Comparison of ENCODE assay signal across 16 cellular contexts in genomic region chr3:178236555-178237277, GRCh38.
DNase-seq lines count a peak whose midpoint lies in the region; ATAC-seq and TF ChIP-seq lines count a peak whose summit lies in the region.
"Had no signal": no experiment of that assay in that cellular context is flagged by ENCODE, and none has a peak within 500 bp of the region (broad histone marks: within the 10 kb centered on the region; RNA-seq: fewer than 3 reads in every experiment).

No MANE protein-coding gene starts in this region.

- H3K9ac ChIP-seq in IMR-90 (ENCODE audit: low read depth, low read length): no peak overlapping the region

- H3K14ac ChIP-seq in IMR-90 (replicated peaks; ENCODE audit: low read depth, low read length): no peak overlapping the region

- BruUV-seq in IMR-90 (replicated peaks; lab: Mats Ljungman, UMichigan): no TSS peak

- no peak overlapping the region for H2BK20ac ChIP-seq in IMR-90 (ENCODE audit: low read depth, low read length)

- TF ChIP-seq POLR2A in IMR-90 (IDR thresholded peaks at IDR 0.05; ENCODE audit: low read depth, low read length): no peak

- no peaks in the 10 kb centered on the region for H3K9me1 ChIP-seq in IMR-90 (ENCODE audit: insufficient read depth, low read length)

- no peak overlapping the region for H2AK5ac ChIP-seq in IMR-90 (ENCODE audit: low read depth, low read length)

- no peaks in the 10 kb centered on the region for H4K20me1 ChIP-seq in IMR-90 (ENCODE audit: insufficient read depth, low read length)

- dilution Hi-C loops in IMR-90 (cut with HindIII; ENCODE audit: low sequenced_read_pairs, unreplicated experiment): no loop called here

- no peak overlapping the region for H2BK15ac ChIP-seq in IMR-90 (ENCODE audit: low read depth, low read length)

- intact Hi-C loops in IMR-90 (cut with micrococcal nuclease): no loop called here

- H3K9me3 ChIP-seq in IMR-90 (ENCODE audit: control insufficient read depth, insufficient read depth, low read length): no peaks in the 10 kb centered on the region
- H3K9me3 ChIP-seq: Caco-2, right atrium auricular region had no signal

- ATAC-seq in IMR-90 (ENCODE audit: low read depth) (peak; percentile 35; the same call in 1 of the 2 replicates), GM19351 (IDR thresholded peaks at IDR 0.05; ENCODE audit: unreplicated experiment) (no peak), GM21825 (IDR thresholded peaks at IDR 0.05; ENCODE audit: unreplicated experiment) (no peak), HG03460 (IDR thresholded peaks at IDR 0.05; ENCODE audit: unreplicated experiment) (no peak)
- ATAC-seq: activated naive CD4-positive, alpha-beta T cell treated with anti-CD3 and anti-CD28 coated beads, Interleukin-2, amount 50 U/mL, for 72 hours had no signal

- no peak overlapping the region for H3K56ac ChIP-seq in IMR-90 (ENCODE audit: extremely low read depth, insufficient read depth, low read length)

- CTCF ChIA-PET in IMR-90 (lab: Yijun Ruan, JAX): interaction anchor here (0.6 kb wide), 2 partner anchors 34 to 188 kb away, joined by 3 to 4 read pairs; no protein-coding TSS in a partner anchor

- H2AK9ac ChIP-seq in IMR-90 (replicated peaks; ENCODE audit: low read depth, low read length, poor library complexity): no peak overlapping the region

- H2BK5ac ChIP-seq in IMR-90 (ENCODE audit: low read depth, low read length, poor library complexity, severe bottlenecking): no peak overlapping the region

- H3K79me1 ChIP-seq in IMR-90 (ENCODE audit: low read depth in 1 of 2, low read length in 2 of 2): no peaks in the 10 kb centered on the region

- no peak for TF ChIP-seq CTCF in AG09309 (IDR thresholded peaks at IDR 0.05; ENCODE audit: control insufficient read depth, insufficient read depth, low read depth, low read length, missing control alignments)
- no peak for TF ChIP-seq CTCF in IMR-90 (conservative IDR thresholded peaks at IDR 0.05; ENCODE audit: low read depth, low read length)
- no peak for TF ChIP-seq CTCF in cardiac fibroblast (IDR thresholded peaks at IDR 0.05; ENCODE audit: low read depth, low read length)

- no peak overlapping the region for H3K4me2 ChIP-seq in IMR-90 (ENCODE audit: low read depth, low read length)

- H3K23ac ChIP-seq in IMR-90 (ENCODE audit: low read depth, low read length): no peak overlapping the region

- no peak overlapping the region for H3K4ac ChIP-seq in IMR-90 (ENCODE audit: low read depth, low read length)

- TF ChIP-seq RAD21 in IMR-90 (IDR thresholded peaks at IDR 0.05; ENCODE audit: low read length): no peak

- no peak overlapping the region for H4K91ac ChIP-seq in IMR-90 (ENCODE audit: insufficient read depth, low read depth, low read length)

- no peak overlapping the region for H2BK120ac ChIP-seq in IMR-90 (ENCODE audit: low read depth, low read length)

- H3K36me3 ChIP-seq in IMR-90 (ENCODE audit: control insufficient read depth, insufficient read depth, low read length): no peaks in the 10 kb centered on the region
- H3K36me3 ChIP-seq: right atrium auricular region had no signal

- WGBS in IMR-90 (ENCODE audit: extremely low coverage in 2 of 2, insufficient read length in 1 of 2), 2 experiments: 100% methylated on average over 2 of the region's 5 CpGs; no CpG with 5 or more reads in 1 of the 2 experiments

- H4K8ac ChIP-seq in IMR-90 (ENCODE audit: low read depth in 2 of 2, low read length in 2 of 2): no peak overlapping the region

- DNase-seq in AG09309 (ENCODE audit: low read depth): peak; percentile 53
- DNase-seq in IMR-90: peak; percentile 28
- DNase-seq in cardiac fibroblast (ENCODE audit: low read depth in 2 of 2): peak; percentile 78 to 86
- peak; percentile 89 for DNase-seq in iris pigment epithelial cell (ENCODE audit: low read depth)
- no peak for DNase-seq in NCI-H187 treated with DMSO at 0.1 percent for 48 hours (lab: John Stamatoyannopoulos, UW)
- DNase-seq: Caco-2; GDM1; NCI-H2107; NCI-H774; stimulated activated CD4-positive, alpha-beta T cell treated with anti-CD3 and anti-CD28 coated beads, Interleukin-2, amount 100 ng/mL, for 24 hours had no signal

- in situ Hi-C loops in IMR-90 (cut with MboI; ENCODE audit: low sequenced_read_pairs): no loop called here

- no peak overlapping the region for H2AFZ ChIP-seq in IMR-90 (replicated peaks; ENCODE audit: low read length, poor library complexity)

- POLR2A ChIA-PET in IMR-90 (lab: Charles Lee; ENCODE audit: unreplicated experiment): no interaction called here

- H3K27me3 ChIP-seq in IMR-90 (ENCODE audit: control insufficient read depth, insufficient read depth, low read length): no peaks in the 10 kb centered on the region
- H3K27me3 ChIP-seq: right atrium auricular region had no signal

- H3K18ac ChIP-seq in IMR-90 (ENCODE audit: low read depth, low read length): no peak overlapping the region

- H3K4me3 ChIP-seq in AG09309 (ENCODE audit: control insufficient read depth, low read depth, low read length) (no peak overlapping the region), IMR-90 (ENCODE audit: insufficient read depth, low read depth, low read length) (no peak overlapping the region), cardiac fibroblast (replicated peaks in 1 of 2; ENCODE audit: low read depth in 2 of 2, low read length in 2 of 2) (no peak overlapping the region)
- H3K4me3 ChIP-seq: lung had no signal

- no peaks in the 10 kb centered on the region for H3K4me1 ChIP-seq in IMR-90 (ENCODE audit: control insufficient read depth, insufficient read depth, low read length)
- H3K4me1 ChIP-seq: Caco-2 had no signal

- H3K27ac ChIP-seq in IMR-90 (ENCODE audit: insufficient read depth, low read length): no peak overlapping the region
- H3K27ac ChIP-seq: right atrium auricular region had no signal

- H4K5ac ChIP-seq in IMR-90 (ENCODE audit: low read depth, low read length): no peak overlapping the region

TF ChIP-seq in IMR-90, 13 proteins besides CTCF, POLR2A, EP300 and RAD21:
- TF ChIP-seq USF2 (IDR thresholded peaks at IDR 0.05; ENCODE audit: low read depth, low read length) (no peak), BHLHE40 (IDR thresholded peaks at IDR 0.05; ENCODE audit: low read depth, low read length) (no peak), MAFK (IDR thresholded peaks at IDR 0.05; ENCODE audit: low read depth, low read length) (no peak), MXI1 (IDR thresholded peaks at IDR 0.05; ENCODE audit: borderline replicate concordance, low read depth, low read length) (no peak), CHD1 (IDR thresholded peaks at IDR 0.05; ENCODE audit: low read depth, low read length) (no peak), NFE2L2 (IDR thresholded peaks at IDR 0.05; ENCODE audit: low read depth, low read length) (no peak), RFX5 (IDR thresholded peaks at IDR 0.05; ENCODE audit: low read depth, low read length) (no peak), SMC3 (IDR thresholded peaks at IDR 0.05; ENCODE audit: low read depth, low read length) (no peak), FOS (IDR thresholded peaks at IDR 0.05; ENCODE audit: low read depth, low read length) (no peak), MAZ (IDR thresholded peaks at IDR 0.05; ENCODE audit: borderline replicate concordance, low read depth, low read length) (no peak), CEBPB (IDR thresholded peaks at IDR 0.05; ENCODE audit: low read depth, low read length) (no peak), ELK1 (IDR thresholded peaks at IDR 0.05; ENCODE audit: borderline replicate concordance, low read depth, low read length) (no peak), RCOR1 (IDR thresholded peaks at IDR 0.05; ENCODE audit: insufficient replicate concordance, low read length) (no peak)
